ENCODE assay signal across 11 cellular contexts in genomic region chr15:60945196-60945595, GRCh38.
DNase-seq lines count a peak whose midpoint lies in the region; ATAC-seq and TF ChIP-seq lines count a peak whose summit lies in the region.
"Had no signal": no experiment of that assay in that cellular context is flagged by ENCODE, and none has a peak within 500 bp of the region (broad histone marks: within the 10 kb centered on the region; RNA-seq: fewer than 3 reads in every experiment).

No MANE protein-coding gene starts in this region.

- no peaks in the 10 kb centered on the region for H3K9me3 ChIP-seq in body of pancreas
- H3K9me3 ChIP-seq in right cardiac atrium (ENCODE audit: control insufficient read depth, low read length) = no peaks in the 10 kb centered on the region
- H3K9me3 ChIP-seq: Peyer's patch had no signal

- DNase-seq in NCI-H1105 treated with DMSO at 0.1 percent for 48 hours (lab: John Stamatoyannopoulos, UW) (peak; percentile 77), body of pancreas (peak; percentile 88 to 93 (median 93)), right cardiac atrium (peak; percentile 74 to 88 (median 85)), superior temporal gyrus (ENCODE audit: extremely low spot score) (peak; percentile 76), EL (no peak), NCI-H2171 treated with DMSO at 0.1 percent for 48 hours (lab: John Stamatoyannopoulos, UW) (no peak)
- DNase-seq: Calu3, NCI-H2227 treated with DMSO at 0.1 percent for 48 hours, Peyer's patch had no signal

- H3K27ac ChIP-seq in body of pancreas = peak overlapping the region in 2 of 4 donors; percentile 13 to 51
- no peak overlapping the region for H3K27ac ChIP-seq in right cardiac atrium (ENCODE audit: low read length)
- H3K27ac ChIP-seq: Peyer's patch had no signal

- intact Hi-C loops in body of pancreas (cut with DNase I) = no loop called here
- intact Hi-C loops in right cardiac atrium (cut with DNase I) = no loop called here

- ATAC-seq in body of pancreas (peak; percentile 97), right cardiac atrium (peak; percentile 76 to 84), HG02885 (IDR thresholded peaks at IDR 0.05; ENCODE audit: poor library complexity, unreplicated experiment) (no peak)
- ATAC-seq: stimulated activated memory B cell treated with anti-CD40 and anti-IgM and Interleukin-4, amounts not matched to agents 10 μg/mL and 1 μg/mL and 100 μg/mL, for 72 hours had no signal

- H3K27me3 ChIP-seq in body of pancreas (no peaks in the 10 kb centered on the region), right cardiac atrium (ENCODE audit: control insufficient read depth, insufficient read depth) (no peaks in the 10 kb centered on the region)
- H3K27me3 ChIP-seq: Peyer's patch had no signal

- peak in 1 of 7 experiments; percentile 8 for TF ChIP-seq CTCF in body of pancreas (IDR thresholded peaks at IDR 0.05)

- WGBS in body of pancreas, 2 donors = 4 to 6% methylated on average over 6 of the region's 6 CpGs
- WGBS in right cardiac atrium = 10% methylated on average over 6 of the region's 6 CpGs

- H3K36me3 ChIP-seq in body of pancreas (replicated peaks in 1 of 2; ENCODE audit: insufficient read depth in 1 of 2, low read depth in 2 of 2) = no peaks in the 10 kb centered on the region
- H3K36me3 ChIP-seq: Peyer's patch had no signal

- no peak for TF ChIP-seq POLR2A in body of pancreas (IDR thresholded peaks at IDR 0.05)

- H3K4me1 ChIP-seq in body of pancreas (peaks cover 12% of the 10 kb centered on the region), right cardiac atrium (ENCODE audit: control insufficient read depth, insufficient read depth, low read length) (peaks cover 8% of the 10 kb centered on the region)
- H3K4me1 ChIP-seq: Peyer's patch had no signal

- H3K4me3 ChIP-seq in body of pancreas (no peak overlapping the region), right cardiac atrium (ENCODE audit: low read length) (no peak overlapping the region)
- H3K4me3 ChIP-seq: Peyer's patch had no signal

Comparison
In these comparisons a context has a peak if more than half of its experiments do, and no peak if none do; other contexts are left out.
1. DNase-seq: peak in NCI-H1105 treated with DMSO at 0.1 percent for 48 hours (single experiment), body of pancreas (4 of 4), right cardiac atrium (3 of 3) and superior temporal gyrus (single experiment); none in EL (single experiment) and NCI-H2171 treated with DMSO at 0.1 percent for 48 hours (single experiment).